17 cellular contexts compared by ENCODE assay signal in genomic region chr13:32278456-32278855, GRCh38. TPM values are rescaled to one million over a fixed set of nuclear protein-coding genes. Genes with fewer than 3 reads are reported as not detected.
DNase-seq lines count a peak whose midpoint lies in the region; ATAC-seq, FAIRE-seq and TF ChIP-seq lines count a peak whose summit lies in the region.
"Had no signal": no experiment of that assay in that cellular context is flagged by ENCODE, and none has a peak within 500 bp of the region (broad histone marks: within the 10 kb centered on the region; RNA-seq: fewer than 3 reads in every experiment).

No MANE protein-coding gene starts in this region.

- no peaks in the 10 kb centered on the region for H3K27me3 ChIP-seq in H9 (ENCODE audit: insufficient read depth, low read length)
- H3K27me3 ChIP-seq: BE2C, SJSA1 had no signal

- no peak overlapping the region for H2AFZ ChIP-seq in H9 (ENCODE audit: low read length)

- no peak overlapping the region for H4K5ac ChIP-seq in H9 (ENCODE audit: insufficient read length, low read depth, low read length)

- TF ChIP-seq CTCF in H9 (conservative IDR thresholded peaks at IDR 0.05): no peak

- no peak overlapping the region for H2BK120ac ChIP-seq in H9 (ENCODE audit: low read depth, low read length, poor library complexity, severe bottlenecking)

- WGBS in H9 (ENCODE audit: extremely low coverage, insufficient read length, low lambda C conversion rate): no CpG with 5 or more reads among the region's 3 CpGs

- DNase-seq in AG08396 (ENCODE audit: low spot score) (peak; percentile 54), hepatic stellate cell (ENCODE audit: low spot score) (peak; percentile 16), GM19239 (ENCODE audit: insufficient read length, low spot score) (no peak), H9 (no peak)
- DNase-seq: activated naive CD8-positive, alpha-beta T cell treated with anti-CD3 and anti-CD28 coated beads, Interleukin-2, amount 10 ng/mL, durations not matched to agents 7 days and 5 days; BE2C; dermis blood vessel endothelial cell; islet precursor cell; NK-92 treated with Interleukin-12 subunit alpha and Interleukin-12 subunit beta, amount 100 ng/mL, for 24 hours; stimulated activated CD8-positive, alpha-beta memory T cell treated with anti-CD3 and anti-CD28 coated beads, Interleukin-4, amount 100 ng/mL, for 48 hours had no signal

- H3K79me1 ChIP-seq in H9 (ENCODE audit: insufficient read depth, low read depth, low read length, poor library complexity, severe bottlenecking): no peaks in the 10 kb centered on the region

- H3K4me1 Mint-ChIP-seq in activated T-helper 17 cell treated with anti-CD3 and anti-CD28 coated beads, Interleukin-2, amount 50 U/mL, for 72 hours: peaks cover 4% of the 10 kb centered on the region
- H3K4me1 Mint-ChIP-seq in H9: peaks cover 0 to 14% of the 10 kb centered on the region in 2 experiments; a peak in 3 of 4 replicates
- H3K4me1 Mint-ChIP-seq: activated naive CD8-positive, alpha-beta T cell treated with anti-CD3 and anti-CD28 coated beads, Interleukin-2, amount 10 ng/mL, durations not matched to agents 7 days and 5 days had no signal

- H3K27ac ChIP-seq in H9 (ENCODE audit: insufficient read length, low read depth, low read length): no peak overlapping the region
- H3K27ac ChIP-seq: SJSA1 had no signal

- H3K9ac ChIP-seq in H9 (ENCODE audit: extremely low read depth, insufficient read length, low read length): no peak overlapping the region

- no peaks in the 10 kb centered on the region for H3K79me2 ChIP-seq in H9 (ENCODE audit: insufficient read depth, low read length)

- no peak overlapping the region for H3K4me2 ChIP-seq in H9 (ENCODE audit: insufficient read depth, insufficient read length, low read length)

- no peak overlapping the region for H2BK15ac ChIP-seq in H9 (ENCODE audit: low read depth, low read length)

- no peak overlapping the region for H3K4ac ChIP-seq in H9 (ENCODE audit: low read depth, low read length)

- H3K36me3 Mint-ChIP-seq in activated T-helper 17 cell treated with anti-CD3 and anti-CD28 coated beads, Interleukin-2, amount 50 U/mL, for 72 hours (ENCODE audit: low read depth): peaks cover 74% of the 10 kb centered on the region
- no peaks in the 10 kb centered on the region for H3K36me3 Mint-ChIP-seq in H9 (ENCODE audit: insufficient read depth in 1 of 3, low read depth in 3 of 3)
- H3K36me3 Mint-ChIP-seq: activated naive CD8-positive, alpha-beta T cell treated with anti-CD3 and anti-CD28 coated beads, Interleukin-2, amount 10 ng/mL, durations not matched to agents 7 days and 5 days had no signal

- no peaks in the 10 kb centered on the region for H3K9me3 ChIP-seq in H9 (ENCODE audit: control insufficient read depth, low read depth, low read length)
- H3K9me3 ChIP-seq: BE2C, SJSA1 had no signal

- H3K56ac ChIP-seq in H9 (ENCODE audit: insufficient read length, low read depth, low read length): no peak overlapping the region

- no peaks in the 10 kb centered on the region for H4K20me1 ChIP-seq in H9 (ENCODE audit: control insufficient read depth, insufficient read depth, insufficient read length)

- no peak overlapping the region for H3K4me3 Mint-ChIP-seq in activated T-helper 17 cell treated with anti-CD3 and anti-CD28 coated beads, Interleukin-2, amount 50 U/mL, for 72 hours
- no peak overlapping the region for H3K4me3 Mint-ChIP-seq in H9
- H3K4me3 Mint-ChIP-seq: activated naive CD8-positive, alpha-beta T cell treated with anti-CD3 and anti-CD28 coated beads, Interleukin-2, amount 10 ng/mL, durations not matched to agents 7 days and 5 days had no signal

- H3K4me1 ChIP-seq in H9 (ENCODE audit: insufficient read depth, low read length): no peaks in the 10 kb centered on the region
- H3K4me1 ChIP-seq: BE2C had no signal

- H3K14ac ChIP-seq in H9 (ENCODE audit: insufficient read depth, low read length): no peak overlapping the region

- H3K23me2 ChIP-seq in H9 (ENCODE audit: insufficient read length, low read depth, low read length, poor library complexity, severe bottlenecking): no peaks in the 10 kb centered on the region

- no peak overlapping the region for H4K91ac ChIP-seq in H9 (ENCODE audit: insufficient read length, low read depth, low read length)

- H2BK20ac ChIP-seq in H9 (ENCODE audit: low read depth, low read length, poor library complexity, severe bottlenecking): no peak overlapping the region

- ATAC-seq in GM19351 (IDR thresholded peaks at IDR 0.05; ENCODE audit: unreplicated experiment): peak; percentile 87
- ATAC-seq in activated T-helper 17 cell treated with anti-CD3 and anti-CD28 coated beads, Interleukin-2, amount 50 U/mL, for 72 hours (replicated peaks): peak; percentile 99
- ATAC-seq in GM21528 (IDR thresholded peaks at IDR 0.05; ENCODE audit: low FRiP score, unreplicated experiment): no peak
- no peak for ATAC-seq in GM19455 (IDR thresholded peaks at IDR 0.05; ENCODE audit: unreplicated experiment)

- no peak overlapping the region for H2AK5ac ChIP-seq in H9 (ENCODE audit: insufficient read length, low read length)

- H3K23ac ChIP-seq in H9 (ENCODE audit: insufficient read length, low read depth, low read length): no peak overlapping the region

- H2BK5ac ChIP-seq in H9 (ENCODE audit: insufficient read length, low read length): no peak overlapping the region

- FAIRE-seq in GM19239 (lab: Jason Lieb, UNC): no peak

- no peaks in the 10 kb centered on the region for H3K9me3 Mint-ChIP-seq in activated T-helper 17 cell treated with anti-CD3 and anti-CD28 coated beads, Interleukin-2, amount 50 U/mL, for 72 hours
- no peaks in the 10 kb centered on the region for H3K9me3 Mint-ChIP-seq in H9
- H3K9me3 Mint-ChIP-seq: activated naive CD8-positive, alpha-beta T cell treated with anti-CD3 and anti-CD28 coated beads, Interleukin-2, amount 10 ng/mL, durations not matched to agents 7 days and 5 days had no signal

- no peak overlapping the region for H3T11ph ChIP-seq in H9 (ENCODE audit: low read length)

- no peak overlapping the region for H3K27ac Mint-ChIP-seq in activated T-helper 17 cell treated with anti-CD3 and anti-CD28 coated beads, Interleukin-2, amount 50 U/mL, for 72 hours
- H3K27ac Mint-ChIP-seq in H9: no peak overlapping the region; a peak in 1 of 7 replicates
- H3K27ac Mint-ChIP-seq: activated naive CD8-positive, alpha-beta T cell treated with anti-CD3 and anti-CD28 coated beads, Interleukin-2, amount 10 ng/mL, durations not matched to agents 7 days and 5 days had no signal

- H3K18ac ChIP-seq in H9 (ENCODE audit: insufficient read length, low read depth, low read length): no peak overlapping the region

- no peaks in the 10 kb centered on the region for H3K27me3 Mint-ChIP-seq in activated T-helper 17 cell treated with anti-CD3 and anti-CD28 coated beads, Interleukin-2, amount 50 U/mL, for 72 hours
- H3K27me3 Mint-ChIP-seq in H9 (ENCODE audit: low read depth): no peaks in the 10 kb centered on the region
- H3K27me3 Mint-ChIP-seq: progenitor cell of endocrine pancreas had no signal

- no peak overlapping the region for H2BK12ac ChIP-seq in H9 (ENCODE audit: insufficient read length, low read depth, low read length)

- H4K8ac ChIP-seq in H9 (replicated peaks; ENCODE audit: insufficient read length, low read depth, low read length): no peak overlapping the region

RNA-seq across cellular contexts. Expression of gene ZAR1L, which starts 36.7 kb away (rescaled TPM):
- under 1 TPM in 1 of 2 donors, not detected in 1; 0.19 TPM for total RNA-seq in activated T-helper 17 cell treated with anti-CD3 and anti-CD28 coated beads, Interleukin-2, amount 50 U/mL, for 72 hours
- total RNA-seq in H9 (2021): 0.20 TPM in 1 of 2 replicates, not detected in the other
- total RNA-seq: activated naive CD8-positive, alpha-beta T cell treated with anti-CD3 and anti-CD28 coated beads, Interleukin-2, amount 10 ng/mL, durations not matched to agents 7 days and 5 days; dermis blood vessel endothelial cell; progenitor cell of endocrine pancreas; ureter had no signal

RNA-seq across cellular contexts. Expression of gene BRCA2, which starts 36.9 kb away (rescaled TPM):
- 10 to 100 TPM; 27.7 to 28.5 TPM for total RNA-seq in activated T-helper 17 cell treated with anti-CD3 and anti-CD28 coated beads, Interleukin-2, amount 50 U/mL, for 72 hours
- total RNA-seq in H9 (2021): 16.8 and 17.0 TPM in 2 replicates

Comparison
In these comparisons a context has a peak if more than half of its experiments do, and no peak if none do; other contexts are left out.
1. DNase-seq: peak in AG08396 (single experiment) and hepatic stellate cell (single experiment); none in GM19239 (single experiment) and H9 (single experiment).
2. ATAC-seq: peak in GM19351 (single experiment) and activated T-helper 17 cell treated with anti-CD3 and anti-CD28 coated beads, Interleukin-2, amount 50 U/mL, for 72 hours (single experiment); none in GM21528 (single experiment) and GM19455 (single experiment).